ENCODE assay signal across 7 cellular contexts in genomic region chr6:82641677-82642076, GRCh38.
"Had no signal": no experiment of that assay in that cellular context is flagged by ENCODE, and none has a peak within 500 bp of the region (broad histone marks: within the 10 kb centered on the region; RNA-seq: fewer than 3 reads in every experiment).

No MANE protein-coding gene starts in this region.

- H3K9ac ChIP-seq: KMS-11 had no signal

- FAIRE-seq: HTR-8/SVneo, K562 had no signal

- ATAC-seq: K562 had no signal

- H3K4me3 ChIP-seq: K562 had no signal

- H3K27ac ChIP-seq: HL-60, KMS-11 had no signal

- H3K4me2 ChIP-seq: KMS-11 had no signal

- DNase-seq: IMR-90, KBM-7, KG1 had no signal
